ENCODE assay signal across 12 cellular contexts in genomic region chr4:2651546-2651945, GRCh38.
DNase-seq lines count a peak whose midpoint lies in the region; ATAC-seq lines count a peak whose summit lies in the region.
"Had no signal": no experiment of that assay in that cellular context is flagged by ENCODE, and none has a peak within 500 bp of the region (broad histone marks: within the 10 kb centered on the region; RNA-seq: fewer than 3 reads in every experiment).

No MANE protein-coding gene starts in this region.

- no peak for DNase-seq in activated naive CD4-positive, alpha-beta T cell treated with anti-CD3 and anti-CD28 coated beads, Interleukin-2, amount 50 U/mL, for 72 hours (ENCODE audit: low spot score in 2 of 2)
- DNase-seq in activated naive CD4-positive, alpha-beta T cell treated with Interleukin-2 at 50 U/mL for 16 hours, result no peak
- DNase-seq in T-helper 17 cell (no peak), mesenteric fat pad (ENCODE audit: low spot score) (peak; percentile 64), ureter (ENCODE audit: low spot score) (peak; percentile 34), epidermal melanocyte (ENCODE audit: insufficient read length, low spot score) (no peak)
- DNase-seq: erythroblast; HCEC 1CT; NCI-H1694; NCI-H345; stimulated activated CD4-positive, alpha-beta T cell treated with anti-CD3 and anti-CD28 coated beads, Interleukin-15, amount 100 ng/mL, for 24 hours had no signal

- no peaks in the 10 kb centered on the region for H3K9me3 ChIP-seq in T-helper 17 cell (ENCODE audit: control insufficient read depth, low read length, poor library complexity, severe bottlenecking)

- no peaks in the 10 kb centered on the region for H3K9me3 Mint-ChIP-seq in activated naive CD4-positive, alpha-beta T cell treated with anti-CD3 and anti-CD28 coated beads, Interleukin-2, amount 50 U/mL, for 72 hours

- H3K27ac Mint-ChIP-seq in activated naive CD4-positive, alpha-beta T cell treated with anti-CD3 and anti-CD28 coated beads, Interleukin-2, amount 50 U/mL, for 72 hours, result peak overlapping the region; percentile 57 to 65
- no peak overlapping the region for H3K27ac Mint-ChIP-seq in T-helper 17 cell

- peaks cover 7 to 19% of the 10 kb centered on the region in 2 donors for H3K36me3 Mint-ChIP-seq in activated naive CD4-positive, alpha-beta T cell treated with anti-CD3 and anti-CD28 coated beads, Interleukin-2, amount 50 U/mL, for 72 hours
- no peaks in the 10 kb centered on the region for H3K36me3 Mint-ChIP-seq in T-helper 17 cell (ENCODE audit: low read depth)

- H3K4me3 Mint-ChIP-seq in T-helper 17 cell, result peak overlapping the region; percentile 45

- ATAC-seq in activated naive CD4-positive, alpha-beta T cell treated with anti-CD3 and anti-CD28 coated beads, Interleukin-2, amount 50 U/mL, for 72 hours, result no peak
- no peak for ATAC-seq in T-helper 17 cell
- no peak for ATAC-seq in GM21515 (IDR thresholded peaks at IDR 0.05; ENCODE audit: unreplicated experiment)

- peaks cover 15% of the 10 kb centered on the region for H3K4me1 Mint-ChIP-seq in T-helper 17 cell

- no peaks in the 10 kb centered on the region for H3K27me3 Mint-ChIP-seq in T-helper 17 cell

Comparison
In these comparisons a context has a peak if more than half of its experiments do, and no peak if none do; other contexts are left out.
1. DNase-seq: peak in mesenteric fat pad (single experiment) and ureter (single experiment); none in activated naive CD4-positive, alpha-beta T cell treated with anti-CD3 and anti-CD28 coated beads, Interleukin-2, amount 50 U/mL, for 72 hours (0 of 2), activated naive CD4-positive, alpha-beta T cell treated with Interleukin-2 at 50 U/mL for 16 hours (single experiment), T-helper 17 cell (0 of 3) and epidermal melanocyte (single experiment).